ENCODE assay signal across 34 cellular contexts in genomic region chr2:16077601-16078000, GRCh38.
"Had no signal": no experiment of that assay in that cellular context is flagged by ENCODE, and none has a peak within 500 bp of the region (broad histone marks: within the 10 kb centered on the region; RNA-seq: fewer than 3 reads in every experiment).

No MANE protein-coding gene starts in this region.

- H3K36me3 ChIP-seq: MG63 had no signal

- H3K27me3 ChIP-seq: MG63 had no signal

- H3K9me3 ChIP-seq: MG63 had no signal

- H3K27ac ChIP-seq: KMS-11 had no signal

- H3K4me3 ChIP-seq: MG63 had no signal

- DNase-seq: Karpas-422, Kasumi-1, KBM-7, KG1, MG63, MM.1S, MV-4-11, NCI-H1048, NCI-H1092, NCI-H1092 treated with DMSO at 0.1 percent for 48 hours, NCI-H1105, NCI-H1105 treated with DMSO at 0.1 percent for 48 hours, NCI-H1417 treated with DMSO at 0.1 percent for 48 hours, NCI-H1436, NCI-H1436 treated with DMSO at 0.1 percent for 48 hours, NCI-H146, NCI-H1694, NCI-H1694 treated with DMSO at 0.1 percent for 48 hours, NCI-H187, NCI-H187 treated with DMSO at 0.1 percent for 48 hours, NCI-H1930, NCI-H2029, NCI-H2029 treated with DMSO at 0.1 percent for 48 hours, NCI-H2081, NCI-H2081 treated with DMSO at 0.1 percent for 48 hours, NCI-H2107, NCI-H2171, NCI-H2171 treated with DMSO at 0.1 percent for 48 hours, NCI-H2227 treated with DMSO at 0.1 percent for 48 hours, NCI-H226, NCI-H345, NCI-H446, NCI-H446 treated with DMSO at 0.1 percent for 48 hours had no signal
